Comparison of ENCODE assay signal across 16 cellular contexts in genomic region chr2:43454791-43455190, GRCh38.
DNase-seq lines count a peak whose midpoint lies in the region; ATAC-seq, FAIRE-seq and TF ChIP-seq lines count a peak whose summit lies in the region.
"Had no signal": no experiment of that assay in that cellular context is flagged by ENCODE, and none has a peak within 500 bp of the region (broad histone marks: within the 10 kb centered on the region; RNA-seq: fewer than 3 reads in every experiment).

No MANE protein-coding gene starts in this region.

- ATAC-seq in pancreas (no peak), HepG2 (no peak)

- BruUV-seq in MCF 10A (replicated peaks; lab: Mats Ljungman, UMichigan) (no TSS peak), HepG2 (replicated peaks; lab: Mats Ljungman, UMichigan) (no TSS peak)

- H3K27ac ChIP-seq in breast epithelium (no peak overlapping the region), pancreas (no peak overlapping the region), HepG2 (ENCODE audit: extremely low read length, insufficient read depth, low read length) (no peak overlapping the region)
- H3K27ac ChIP-seq: 22Rv1, SJCRH30 had no signal

- H3K4me1 Mint-ChIP-seq in MCF 10A (ENCODE audit: insufficient read depth, unreplicated experiment) (peaks cover 42% of the 10 kb centered on the region), nephron progenitor cell (peaks cover 39% of the 10 kb centered on the region)
- peaks cover 62% of the 10 kb centered on the region for H3K4me1 Mint-ChIP-seq in dendritic cell treated with granulocyte-macrophage colony-stimulating factor and Interleukin-4, amounts not matched to agents 40 ng/mL and 50 ng/mL, for 4 days (ENCODE audit: low read depth)

- WGBS in pancreas, 2 donors: 89% methylated on average over 2 of the region's 2 CpGs
- WGBS in HepG2 (ENCODE audit: low lambda C conversion rate): 94% methylated on average over 2 of the region's 2 CpGs

- H3K4me2 ChIP-seq in HepG2 (ENCODE audit: low read depth, low read length): no peak overlapping the region

- no peak for TF ChIP-seq RAD21 in HepG2 (CRISPR knock-in tag; IDR thresholded peaks at IDR 0.05)

- TF ChIP-seq CTCF in MCF 10A (IDR thresholded peaks at IDR 0.05; ENCODE audit: unreplicated experiment) (no peak), breast epithelium (IDR thresholded peaks at IDR 0.05) (no peak), nephron progenitor cell (IDR thresholded peaks at IDR 0.05) (no peak), pancreas (IDR thresholded peaks at IDR 0.05) (no peak), HepG2 (CRISPR knock-in tag; IDR thresholded peaks at IDR 0.05) (no peak)

- H3K9ac ChIP-seq in HepG2 (ENCODE audit: insufficient read depth, low read depth, low read length): no peak overlapping the region

- CTCF ChIA-PET in MCF 10A (lab: Yijun Ruan, JAX): interaction anchor here (0.6 to 1.5 kb wide), 4 partner anchors 24 to 508 kb away, joined by 3 to 12 read pairs (median 5); no protein-coding TSS in a partner anchor
- CTCF ChIA-PET in HepG2 (lab: Yijun Ruan, JAX; ENCODE audit: low intra/inter-chr PET ratio, low total read pairs): no interaction called here

- no peak for DNase-seq in MCF 10A (ENCODE audit: unreplicated experiment)
- no peak for DNase-seq in breast epithelium (ENCODE audit: low spot score in 2 of 2)
- no peak for DNase-seq in nephron progenitor cell
- no peak for DNase-seq in pancreas
- no peak for DNase-seq in OCI-M2 (lab: John Stamatoyannopoulos, UW; ENCODE audit: unreplicated experiment)
- DNase-seq in EL: no peak
- no peak for DNase-seq in HepG2 (ENCODE audit: low spot score)
- DNase-seq: C1 segment of cervical spinal cord, NCI-H1048, NCI-H1694, RPMI8226, SJCRH30 had no signal

- POLR2A ChIA-PET in MCF 10A (lab: Yijun Ruan, JAX) (interaction anchor here (0.6 to 1.8 kb wide), 13 partner anchors 9 to 231 kb away, joined by 3 to 7 read pairs (median 3); no protein-coding TSS in a partner anchor), HepG2 (lab: Yijun Ruan, JAX) (interaction anchor here (1.1 kb wide), 1 partner anchor 11 kb away, joined by 3 read pairs; no protein-coding TSS in a partner anchor)

- in situ Hi-C loops in HepG2 (cut with HindIII; ENCODE audit: extremely low pct_ligation_motif_present, low pct_unique_long_range_greater_than_20kb): no loop called here

- H4K20me1 ChIP-seq in HepG2 (ENCODE audit: insufficient read depth, low read length): no peaks in the 10 kb centered on the region

- H2AFZ ChIP-seq in HepG2 (ENCODE audit: low read length): no peak overlapping the region

- H3K27me3 ChIP-seq in breast epithelium (no peaks in the 10 kb centered on the region), pancreas (no peaks in the 10 kb centered on the region), HepG2 (ENCODE audit: control insufficient read depth in 1 of 2, insufficient read depth in 2 of 2, low read length in 2 of 2) (no peaks in the 10 kb centered on the region)
- H3K27me3 ChIP-seq: SJCRH30 had no signal

- peak overlapping the region; percentile 78 for H3K27ac Mint-ChIP-seq in MCF 10A (ENCODE audit: low read depth, unreplicated experiment)
- peak overlapping the region; percentile 35 for H3K27ac Mint-ChIP-seq in dendritic cell treated with granulocyte-macrophage colony-stimulating factor and Interleukin-4, amounts not matched to agents 40 ng/mL and 50 ng/mL, for 4 days
- H3K27ac Mint-ChIP-seq in nephron progenitor cell: peak overlapping the region; percentile 76

- H3K4me3 Mint-ChIP-seq in MCF 10A (ENCODE audit: unreplicated experiment) (no peak overlapping the region), nephron progenitor cell (no peak overlapping the region)
- H3K4me3 Mint-ChIP-seq in dendritic cell treated with granulocyte-macrophage colony-stimulating factor and Interleukin-4, amounts not matched to agents 40 ng/mL and 50 ng/mL, for 4 days: no peak overlapping the region

- H3K9me3 ChIP-seq in breast epithelium (no peaks in the 10 kb centered on the region), pancreas (no peaks in the 10 kb centered on the region), HepG2 (ENCODE audit: low read length) (no peaks in the 10 kb centered on the region)

- H3K4me3 ChIP-seq in breast epithelium (no peak overlapping the region), pancreas (no peak overlapping the region), HepG2 (replicated peaks in 1 of 3; ENCODE audit: insufficient read depth in 1 of 3, low read depth in 2 of 3, low read length in 3 of 3) (no peak overlapping the region)
- H3K4me3 ChIP-seq: SJCRH30 had no signal

- TF ChIP-seq POLR2A in breast epithelium (IDR thresholded peaks at IDR 0.05): no peak
- no peak for TF ChIP-seq POLR2A in HepG2 (IDR thresholded peaks at IDR 0.05; ENCODE audit: insufficient read depth in 1 of 2, low read depth in 2 of 2, low read length in 2 of 2)

- TF ChIP-seq EP300 in HepG2 (IDR thresholded peaks at IDR 0.05; ENCODE audit: low read depth in 2 of 2, low read length in 2 of 2) (no peak), HepG2 (CRISPR knock-in tag; IDR thresholded peaks at IDR 0.05; ENCODE audit: borderline replicate concordance) (no peak)

- H3K9me3 Mint-ChIP-seq in MCF 10A (ENCODE audit: unreplicated experiment) (no peaks in the 10 kb centered on the region), nephron progenitor cell (peaks cover 8% of the 10 kb centered on the region)
- no peaks in the 10 kb centered on the region for H3K9me3 Mint-ChIP-seq in dendritic cell treated with granulocyte-macrophage colony-stimulating factor and Interleukin-4, amounts not matched to agents 40 ng/mL and 50 ng/mL, for 4 days

- no peaks in the 10 kb centered on the region for H3K79me2 ChIP-seq in HepG2 (ENCODE audit: insufficient read depth, low read length)

- intact Hi-C loops in MCF 10A (cut with micrococcal nuclease): no loop called here
- intact Hi-C loops in breast epithelium (cut with DNase I; ENCODE audit: low total_unique reads): no loop called here
- intact Hi-C loops in dendritic cell treated with granulocyte-macrophage colony-stimulating factor and Interleukin-4, amounts not matched to agents 40 ng/mL and 50 ng/mL, for 4 days (cut with micrococcal nuclease): loop anchor here (5.0 kb wide), 1 partner anchor 47 kb away; no protein-coding TSS in a partner anchor
- intact Hi-C loops in pancreas (cut with DNase I): no loop called here
- intact Hi-C loops in HepG2 (cut with micrococcal nuclease; ENCODE audit: unreplicated experiment): loop anchor here (5.0 to 10.0 kb wide), 3 partner anchors 32 to 140 kb away; no protein-coding TSS in a partner anchor

- peaks cover 3 to 10% of the 10 kb centered on the region in 2 donors for H3K4me1 ChIP-seq in breast epithelium
- peaks cover 0 to 17% (median 5%) of the 10 kb centered on the region in 3 donors for H3K4me1 ChIP-seq in pancreas
- peaks cover 99% of the 10 kb centered on the region for H3K4me1 ChIP-seq in HepG2 (ENCODE audit: insufficient read depth, low read length)
- H3K4me1 ChIP-seq: SJCRH30 had no signal

- FAIRE-seq in pancreas (lab: Jason Lieb, UNC) (no peak), HepG2 (lab: Jason Lieb, UNC) (no peak)
- FAIRE-seq: G401.6, GM12892 had no signal

- peaks cover 8% of the 10 kb centered on the region for H3K36me3 Mint-ChIP-seq in MCF 10A (ENCODE audit: insufficient read depth, unreplicated experiment)
- H3K36me3 Mint-ChIP-seq in dendritic cell treated with granulocyte-macrophage colony-stimulating factor and Interleukin-4, amounts not matched to agents 40 ng/mL and 50 ng/mL, for 4 days (ENCODE audit: low read depth): peaks cover 5% of the 10 kb centered on the region
- peaks cover 14% of the 10 kb centered on the region for H3K36me3 Mint-ChIP-seq in nephron progenitor cell (ENCODE audit: low read depth)

- H3K36me3 ChIP-seq in breast epithelium: no peaks in the 10 kb centered on the region
- no peaks in the 10 kb centered on the region for H3K36me3 ChIP-seq in pancreas
- no peaks in the 10 kb centered on the region; a peak in 1 of 5 replicates for H3K36me3 ChIP-seq in HepG2 (replicated peaks in 1 of 2; ENCODE audit: control insufficient read depth in 1 of 2, insufficient read depth in 2 of 2, low read length in 2 of 2)
- H3K36me3 ChIP-seq: SJCRH30 had no signal

- H3K27me3 Mint-ChIP-seq in MCF 10A (ENCODE audit: insufficient read depth, unreplicated experiment) (no peaks in the 10 kb centered on the region), nephron progenitor cell (ENCODE audit: low read depth, poor library complexity) (no peaks in the 10 kb centered on the region)
- no peaks in the 10 kb centered on the region for H3K27me3 Mint-ChIP-seq in dendritic cell treated with granulocyte-macrophage colony-stimulating factor and Interleukin-4, amounts not matched to agents 40 ng/mL and 50 ng/mL, for 4 days

TF ChIP-seq in HepG2, 621 proteins besides CTCF, POLR2A, EP300 and RAD21 (continues in another document):
- TF ChIP-seq HBP1 (CRISPR knock-in tag; IDR thresholded peaks at IDR 0.05; ENCODE audit: low read depth) (no peak), NCOA1 (CRISPR knock-in tag; IDR thresholded peaks at IDR 0.05) (no peak), IKZF4 (CRISPR knock-in tag; IDR thresholded peaks at IDR 0.05; ENCODE audit: borderline replicate concordance, low read depth, not compliant biosample characterization) (no peak), TCF7L2 (IDR thresholded peaks at IDR 0.05; ENCODE audit: low read depth, low read length) (no peak), CEBPB (IDR thresholded peaks at IDR 0.05; ENCODE audit: borderline replicate concordance, low read depth, low read length) (no peak), ZNF232 (CRISPR knock-in tag; IDR thresholded peaks at IDR 0.05; ENCODE audit: borderline replicate concordance) (no peak), AKAP8 (CRISPR knock-in tag; IDR thresholded peaks at IDR 0.05) (no peak), PREB (CRISPR knock-in tag; IDR thresholded peaks at IDR 0.05) (no peak), REL (CRISPR knock-in tag; conservative IDR thresholded peaks at IDR 0.05) (no peak)

Comparison
In these comparisons a context has a peak if more than half of its experiments do, and no peak if none do; other contexts are left out.
1. intact Hi-C loops: an anchor here in dendritic cell treated with granulocyte-macrophage colony-stimulating factor and Interleukin-4, amounts not matched to agents 40 ng/mL and 50 ng/mL, for 4 days (5.0 kb wide) and HepG2 (5.0 to 10.0 kb wide); none called in MCF 10A, breast epithelium and pancreas.